In the genomic region with DNA sequence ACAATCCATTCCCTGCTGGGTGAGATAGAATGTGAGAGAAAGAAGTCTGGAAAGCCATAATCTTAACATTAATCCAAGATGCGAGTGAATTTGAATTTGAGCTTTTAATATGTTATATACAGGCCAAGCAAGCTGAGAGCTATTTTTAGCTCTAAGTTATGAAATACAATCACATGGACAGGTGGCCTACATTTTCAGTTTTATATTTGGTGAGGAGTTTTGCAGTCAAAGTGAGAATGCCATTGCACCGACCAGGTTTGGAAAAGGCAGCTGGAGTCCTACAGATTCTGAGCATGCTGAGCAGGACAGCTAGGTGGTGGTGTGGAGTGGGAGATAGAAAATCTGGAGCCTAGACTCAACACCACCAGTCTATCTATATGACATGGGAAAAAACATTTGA, we compare ENCODE assay signal across 16 cellular contexts. TPM values are rescaled to one million over a fixed set of nuclear protein-coding genes. Genes with fewer than 3 reads are reported as not detected.
DNase-seq lines count a peak whose midpoint lies in the region; ATAC-seq and TF ChIP-seq lines count a peak whose summit lies in the region.
"Had no signal": no experiment of that assay in that cellular context is flagged by ENCODE, and none has a peak within 500 bp of the region (broad histone marks: within the 10 kb centered on the region; RNA-seq: fewer than 3 reads in every experiment).

No MANE protein-coding gene starts in this region.

- H3K27ac ChIP-seq in CD8-positive, alpha-beta T cell (ENCODE audit: low read depth, low read length) = no peak overlapping the region
- H3K27ac ChIP-seq in transverse colon = no peak overlapping the region

- no peak for ATAC-seq in CD8-positive, alpha-beta T cell
- ATAC-seq in GM19043 (IDR thresholded peaks at IDR 0.05; ENCODE audit: low read depth, unreplicated experiment) (peak; percentile 45), HG02885 (IDR thresholded peaks at IDR 0.05; ENCODE audit: poor library complexity, unreplicated experiment) (peak; percentile 54), HG03025 (IDR thresholded peaks at IDR 0.05; ENCODE audit: low FRiP score, unreplicated experiment) (no peak), HG03469 (IDR thresholded peaks at IDR 0.05; ENCODE audit: unreplicated experiment) (no peak)
- ATAC-seq: gastroesophageal sphincter, mucosa of descending colon had no signal

- H3K36me3 Mint-ChIP-seq in CD8-positive, alpha-beta T cell = no peaks in the 10 kb centered on the region

- no peaks in the 10 kb centered on the region for H3K36me3 ChIP-seq in CD8-positive, alpha-beta T cell (ENCODE audit: insufficient read depth, low read length)
- H3K36me3 ChIP-seq in transverse colon = no peaks in the 10 kb centered on the region
- H3K36me3 ChIP-seq: gastroesophageal sphincter had no signal

- H3K4me3 Mint-ChIP-seq in CD8-positive, alpha-beta T cell = no peak overlapping the region
- H3K4me3 Mint-ChIP-seq: T-helper 1 cell treated with Interleukin-12 subunit alpha and Interleukin-12 subunit beta and Interleukin-4 antibody, amounts not matched to agents 30 μg/mL and 1 μg/mL, for 36 hours had no signal

- CTCF ChIA-PET in CD8-positive, alpha-beta T cell (lab: Charles Lee) = interaction anchor here (1.0 to 1.6 kb wide), 2 partner anchors 21 to 28 kb away, joined by 4 to 6 read pairs; no protein-coding TSS in a partner anchor

- no peak overlapping the region for H3K4me3 ChIP-seq in CD8-positive, alpha-beta T cell (ENCODE audit: low read depth, low read length)
- H3K4me3 ChIP-seq in transverse colon = no peak overlapping the region
- H3K4me3 ChIP-seq: gastroesophageal sphincter, mucosa of descending colon had no signal

- H3K4me1 ChIP-seq in CD8-positive, alpha-beta T cell (ENCODE audit: insufficient read depth, low read length) = peaks cover 40% of the 10 kb centered on the region
- H3K4me1 ChIP-seq in transverse colon = no peaks in the 10 kb centered on the region

- TF ChIP-seq EP300 in transverse colon (IDR thresholded peaks at IDR 0.05; ENCODE audit: low read depth) = no peak

- no peaks in the 10 kb centered on the region for H3K9me3 Mint-ChIP-seq in CD8-positive, alpha-beta T cell
- H3K9me3 Mint-ChIP-seq: T-helper 1 cell treated with Interleukin-12 subunit alpha and Interleukin-12 subunit beta and Interleukin-4 antibody, amounts not matched to agents 30 μg/mL and 1 μg/mL, for 36 hours had no signal

- H3K27me3 ChIP-seq in CD8-positive, alpha-beta T cell (ENCODE audit: insufficient read depth, low read length) = no peaks in the 10 kb centered on the region
- no peaks in the 10 kb centered on the region for H3K27me3 ChIP-seq in transverse colon
- H3K27me3 ChIP-seq: gastroesophageal sphincter had no signal

- H3K27me3 Mint-ChIP-seq in CD8-positive, alpha-beta T cell (ENCODE audit: low read depth) = no peaks in the 10 kb centered on the region

- no peak for TF ChIP-seq CTCF in CD8-positive, alpha-beta T cell (IDR thresholded peaks at IDR 0.05)
- TF ChIP-seq CTCF in transverse colon (IDR thresholded peaks at IDR 0.05) = no peak

- peak overlapping the region; percentile 1 for H3K27ac Mint-ChIP-seq in CD8-positive, alpha-beta T cell
- H3K27ac Mint-ChIP-seq: T-helper 1 cell treated with Interleukin-12 subunit alpha and Interleukin-12 subunit beta and Interleukin-4 antibody, amounts not matched to agents 30 μg/mL and 1 μg/mL, for 36 hours had no signal

- intact Hi-C loops in CD8-positive, alpha-beta T cell (cut with DNase I, micrococcal nuclease) = no loop called here
- intact Hi-C loops in transverse colon (cut with DNase I; ENCODE audit: low total_unique reads) = no loop called here

- POLR2A ChIA-PET in CD8-positive, alpha-beta T cell (lab: Charles Lee) = interaction anchor here (1.0 kb wide), 1 partner anchor 16 kb away, joined by 3 read pairs; no protein-coding TSS in a partner anchor

- in situ Hi-C loops in transverse colon (cut with MboI; ENCODE audit: low pct_ligation_motif_present in 1 of 4, low pct_unique_long_range_greater_than_20kb in 1 of 4, low sequenced_read_pairs in 3 of 4) = no loop called here

- H3K4me1 Mint-ChIP-seq in CD8-positive, alpha-beta T cell (ENCODE audit: low read depth) = peaks cover 40% of the 10 kb centered on the region

- no peak for DNase-seq in CD8-positive, alpha-beta T cell
- DNase-seq in cerebellar cortex (ENCODE audit: low spot score) = peak; percentile 68
- no peak for DNase-seq in stimulated activated CD4-positive, alpha-beta T cell treated with anti-CD3 and anti-CD28 coated beads, Interleukin-4, amount 100 ng/mL, for 1 hour
- no peak for DNase-seq in transverse colon
- DNase-seq: ACHN; activated CD4-positive, alpha-beta T cell treated with anti-CD3 and anti-CD28 coated beads, Interleukin-2, amount 50 U/mL, for 4 hours; mucosa of descending colon; stimulated activated CD4-positive, alpha-beta T cell treated with anti-CD3 and anti-CD28 coated beads, Interleukin-1b, Interleukin-23, amount 100 ng/mL, for 48 hours had no signal

- 58 to 74% methylated on average over 2 of the region's 2 CpGs for WGBS in transverse colon (ENCODE audit: low coverage in 1 of 2), 2 donors

- no peaks in the 10 kb centered on the region for H3K9me3 ChIP-seq in CD8-positive, alpha-beta T cell (ENCODE audit: low read length)
- H3K9me3 ChIP-seq in transverse colon = no peaks in the 10 kb centered on the region
- H3K9me3 ChIP-seq: gastroesophageal sphincter, mucosa of descending colon had no signal

- no peak for TF ChIP-seq POLR2A in transverse colon (IDR thresholded peaks at IDR 0.05)

RNA-seq across cellular contexts. Expression of a gene that starts 12.0 kb away (rescaled TPM):
- total RNA-seq in CD8-positive, alpha-beta T cell = not detected
- total RNA-seq in transverse colon = not detected
- total RNA-seq: gastroesophageal sphincter, mucosa of descending colon, NCI-H460, pulmonary artery endothelial cell had no signal

RNA-seq across cellular contexts. Expression of a gene that starts 53.9 kb away (rescaled TPM):
- total RNA-seq in CD8-positive, alpha-beta T cell = not detected
- not detected for total RNA-seq in transverse colon
- total RNA-seq: gastroesophageal sphincter, mucosa of descending colon, NCI-H460, pulmonary artery endothelial cell had no signal

Comparison
In these comparisons a context has a peak if more than half of its experiments do, and no peak if none do; other contexts are left out.
1. ATAC-seq: peak in GM19043 (single experiment) and HG02885 (single experiment); none in CD8-positive, alpha-beta T cell (single experiment), HG03025 (single experiment) and HG03469 (single experiment).